In genomic region chr20:32368930-32369329, GRCh38 we compare ENCODE assay signal across 1 cellular context.
TF ChIP-seq lines count a peak whose summit lies in the region.

No MANE protein-coding gene starts in this region.

TF ChIP-seq in GM12878, 131 proteins besides CTCF, POLR2A, EP300 and RAD21 (continued from another document):
- TF ChIP-seq SIX5 (IDR thresholded peaks at IDR 0.05; ENCODE audit: low read depth, low read length, severe bottlenecking) (no peak), POU2F2 (IDR thresholded peaks at IDR 0.05; ENCODE audit: borderline replicate concordance, low read depth, low read length) (peak; percentile 44; the same call in 1 of the 3 replicates), SUPT20H (IDR thresholded peaks at IDR 0.05; ENCODE audit: borderline replicate concordance, control insufficient read depth, low read depth, low read length) (no peak), BCLAF1 (IDR thresholded peaks at IDR 0.05) (no peak), HDAC2 (IDR thresholded peaks at IDR 0.05) (no peak), NR2F1 (conservative IDR thresholded peaks at IDR 0.05) (no peak), MXI1 (IDR thresholded peaks at IDR 0.05; ENCODE audit: low read depth, low read length) (no peak), TBL1XR1 (IDR thresholded peaks at IDR 0.05; ENCODE audit: low read depth, low read length) (no peak), BHLHE40 (IDR thresholded peaks at IDR 0.05; ENCODE audit: borderline replicate concordance in 1 of 2, low read depth in 2 of 2, low read length in 1 of 2) (peak; percentile 31 to 50; a peak in 2 of 4 replicates), MYC (IDR thresholded peaks at IDR 0.05; ENCODE audit: insufficient read depth, insufficient read length, insufficient replicate concordance, low read length, severe bottlenecking) (no peak), GABPA (IDR thresholded peaks at IDR 0.05; ENCODE audit: low read depth) (no peak), BRCA1 (IDR thresholded peaks at IDR 0.05; ENCODE audit: low read depth, low read length) (no peak), JUND (IDR thresholded peaks at IDR 0.05; ENCODE audit: low read depth, low read length) (no peak), E2F8 (IDR thresholded peaks at IDR 0.05; ENCODE audit: low read depth, partially characterized antibody) (no peak), RELB (IDR thresholded peaks at IDR 0.05; ENCODE audit: low read depth) (0 out of 2 replicates have a peak, but pooled peaks have one; percentile 22), RUNX3 (IDR thresholded peaks at IDR 0.05; ENCODE audit: low read length) (peak; percentile 75), ZNF384 (IDR thresholded peaks at IDR 0.05; ENCODE audit: borderline replicate concordance, low read depth, low read length) (peak; percentile 42; the same call in 1 of the 2 replicates), YBX1 (IDR thresholded peaks at IDR 0.05) (no peak), TAF1 (IDR thresholded peaks at IDR 0.05; ENCODE audit: borderline replicate concordance, low read depth, low read length) (no peak), RAD51 (IDR thresholded peaks at IDR 0.05) (peak; percentile 72), CHD4 (IDR thresholded peaks at IDR 0.05) (no peak), CREM (IDR thresholded peaks at IDR 0.05; ENCODE audit: low read depth) (no peak), IRF4 (IDR thresholded peaks at IDR 0.05; ENCODE audit: low read depth, low read length) (no peak), FOS (IDR thresholded peaks at IDR 0.05; ENCODE audit: borderline replicate concordance, extremely low read depth, insufficient read length) (no peak), EED (IDR thresholded peaks at IDR 0.05; ENCODE audit: low read depth) (no peak)
